Comparison of ENCODE assay signal across 1 cellular context in the genomic region with DNA sequence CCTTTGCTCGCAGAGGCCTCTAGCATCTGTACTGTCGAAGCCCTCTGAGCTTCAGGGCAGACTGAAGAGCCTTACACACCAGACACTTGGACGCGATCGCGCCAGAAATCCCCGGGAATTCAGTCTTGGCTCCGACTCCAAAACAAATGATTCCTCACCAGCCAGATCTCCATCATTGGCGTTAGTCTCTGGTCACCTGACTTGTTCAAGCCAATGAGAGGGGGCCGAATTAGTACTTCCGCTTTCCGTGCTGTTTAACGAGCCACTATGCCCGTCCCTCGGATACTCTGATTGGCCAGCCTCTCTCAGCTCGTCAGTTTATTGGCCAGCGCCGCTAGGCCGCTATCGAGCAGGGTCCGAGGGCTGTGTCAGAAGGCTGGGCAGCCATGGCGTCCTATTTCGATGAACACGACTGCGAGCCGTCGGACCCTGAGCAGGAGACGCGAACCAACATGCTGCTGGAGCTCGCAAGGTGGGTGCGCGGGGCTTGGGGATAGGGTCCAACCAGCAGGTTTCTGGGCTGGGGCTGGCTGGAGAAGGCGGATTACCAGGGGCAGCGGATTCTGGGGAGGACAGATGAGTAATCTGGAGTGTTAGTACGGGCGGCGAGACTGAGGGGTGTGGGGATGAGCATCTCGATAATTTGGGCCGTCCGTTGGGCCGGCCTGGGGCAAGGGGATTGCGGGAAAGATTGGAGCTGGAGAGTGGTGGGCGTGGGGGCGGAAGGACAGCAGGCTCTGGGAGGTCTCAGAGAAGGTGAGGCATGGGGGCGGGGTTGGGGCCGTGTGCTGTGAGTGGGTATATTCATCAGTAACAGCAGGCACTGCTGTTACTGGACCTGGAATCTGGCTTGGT.
TF ChIP-seq lines count a peak whose summit lies in the region.

A gene with protein sequence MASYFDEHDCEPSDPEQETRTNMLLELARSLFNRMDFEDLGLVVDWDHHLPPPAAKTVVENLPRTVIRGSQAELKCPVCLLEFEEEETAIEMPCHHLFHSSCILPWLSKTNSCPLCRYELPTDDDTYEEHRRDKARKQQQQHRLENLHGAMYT (plus strand): TSS at position 368 of the 855 bp plus-strand sequence. CDS start 19 bp downstream, at position 387.

TF ChIP-seq in K562, 482 proteins besides CTCF, POLR2A, EP300 and RAD21 (continued from another document and continues in another):
- TF ChIP-seq, protein P1, sequence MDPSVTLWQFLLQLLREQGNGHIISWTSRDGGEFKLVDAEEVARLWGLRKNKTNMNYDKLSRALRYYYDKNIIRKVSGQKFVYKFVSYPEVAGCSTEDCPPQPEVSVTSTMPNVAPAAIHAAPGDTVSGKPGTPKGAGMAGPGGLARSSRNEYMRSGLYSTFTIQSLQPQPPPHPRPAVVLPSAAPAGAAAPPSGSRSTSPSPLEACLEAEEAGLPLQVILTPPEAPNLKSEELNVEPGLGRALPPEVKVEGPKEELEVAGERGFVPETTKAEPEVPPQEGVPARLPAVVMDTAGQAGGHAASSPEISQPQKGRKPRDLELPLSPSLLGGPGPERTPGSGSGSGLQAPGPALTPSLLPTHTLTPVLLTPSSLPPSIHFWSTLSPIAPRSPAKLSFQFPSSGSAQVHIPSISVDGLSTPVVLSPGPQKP (CRISPR knock-in tag; IDR thresholded peaks at IDR 0.05): no peak
- no peak for TF ChIP-seq RBM14 (IDR thresholded peaks at IDR 0.05; ENCODE audit: borderline replicate concordance, insufficient read depth, low read depth, low read length)
- TF ChIP-seq MAFF (IDR thresholded peaks at IDR 0.05; ENCODE audit: low read length): no peak
- no peak for TF ChIP-seq MEF2A (IDR thresholded peaks at IDR 0.05; ENCODE audit: control insufficient read depth, low read depth, low read length)
- no peak for TF ChIP-seq E2F3 (CRISPR knock-in tag; IDR thresholded peaks at IDR 0.05)
- no peak for TF ChIP-seq ILK (tag; IDR thresholded peaks at IDR 0.05; ENCODE audit: borderline replicate concordance, low read depth)
- TF ChIP-seq FOXA1 (IDR thresholded peaks at IDR 0.05; ENCODE audit: borderline replicate concordance): no peak
- no peak for TF ChIP-seq XRCC3 (IDR thresholded peaks at IDR 0.05)
- TF ChIP-seq BRCA1 (IDR thresholded peaks at IDR 0.05): no peak
- TF ChIP-seq BRCA1 (CRISPR knock-in tag; IDR thresholded peaks at IDR 0.05): no peak
- TF ChIP-seq HNRNPL (IDR thresholded peaks at IDR 0.05; ENCODE audit: low read depth, low read length): no peak
- TF ChIP-seq ZNF347 (CRISPR knock-in tag; IDR thresholded peaks at IDR 0.05; ENCODE audit: low read depth): no peak
- peak; percentile 56 for TF ChIP-seq SP2 (IDR thresholded peaks at IDR 0.05; ENCODE audit: extremely low read depth, low read depth, low read length, poor library complexity, severe bottlenecking)
- TF ChIP-seq ZFP91 (CRISPR knock-in tag; IDR thresholded peaks at IDR 0.05): no peak
- TF ChIP-seq ADNP (tag; IDR thresholded peaks at IDR 0.05): no peak
- no peak for TF ChIP-seq U2AF1 (optimal IDR thresholded peaks at IDR 0.05; ENCODE audit: low read depth, low read length)
- peak; percentile 93 for TF ChIP-seq TFE3 (CRISPR knock-in tag; IDR thresholded peaks at IDR 0.05)
- TF ChIP-seq, protein P2, sequence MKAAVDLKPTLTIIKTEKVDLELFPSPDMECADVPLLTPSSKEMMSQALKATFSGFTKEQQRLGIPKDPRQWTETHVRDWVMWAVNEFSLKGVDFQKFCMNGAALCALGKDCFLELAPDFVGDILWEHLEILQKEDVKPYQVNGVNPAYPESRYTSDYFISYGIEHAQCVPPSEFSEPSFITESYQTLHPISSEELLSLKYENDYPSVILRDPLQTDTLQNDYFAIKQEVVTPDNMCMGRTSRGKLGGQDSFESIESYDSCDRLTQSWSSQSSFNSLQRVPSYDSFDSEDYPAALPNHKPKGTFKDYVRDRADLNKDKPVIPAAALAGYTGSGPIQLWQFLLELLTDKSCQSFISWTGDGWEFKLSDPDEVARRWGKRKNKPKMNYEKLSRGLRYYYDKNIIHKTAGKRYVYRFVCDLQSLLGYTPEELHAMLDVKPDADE (conservative IDR thresholded peaks at IDR 0.05; ENCODE audit: control insufficient read depth, low read depth, low read length): peak; percentile 62; the same call in 1 of the 2 replicates
- TF ChIP-seq HMGXB4 (CRISPR knock-in tag; IDR thresholded peaks at IDR 0.05): peak; percentile 71; the same call in 1 of the 2 replicates
- no peak for TF ChIP-seq RBM22 (IDR thresholded peaks at IDR 0.05; ENCODE audit: low read depth, low read length, poor library complexity, severe bottlenecking)
- TF ChIP-seq, protein P3, sequence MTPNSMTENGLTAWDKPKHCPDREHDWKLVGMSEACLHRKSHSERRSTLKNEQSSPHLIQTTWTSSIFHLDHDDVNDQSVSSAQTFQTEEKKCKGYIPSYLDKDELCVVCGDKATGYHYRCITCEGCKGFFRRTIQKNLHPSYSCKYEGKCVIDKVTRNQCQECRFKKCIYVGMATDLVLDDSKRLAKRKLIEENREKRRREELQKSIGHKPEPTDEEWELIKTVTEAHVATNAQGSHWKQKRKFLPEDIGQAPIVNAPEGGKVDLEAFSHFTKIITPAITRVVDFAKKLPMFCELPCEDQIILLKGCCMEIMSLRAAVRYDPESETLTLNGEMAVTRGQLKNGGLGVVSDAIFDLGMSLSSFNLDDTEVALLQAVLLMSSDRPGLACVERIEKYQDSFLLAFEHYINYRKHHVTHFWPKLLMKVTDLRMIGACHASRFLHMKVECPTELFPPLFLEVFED (CRISPR knock-in tag; conservative IDR thresholded peaks at IDR 0.05): peak; percentile 71; the same call in 1 of the 2 replicates
- no peak for TF ChIP-seq ZNF124 (CRISPR knock-in tag; IDR thresholded peaks at IDR 0.05)
- TF ChIP-seq CBX5 (IDR thresholded peaks at IDR 0.05; ENCODE audit: borderline replicate concordance, low read depth): no peak
- no peak for TF ChIP-seq MCM3 (IDR thresholded peaks at IDR 0.05)
- TF ChIP-seq TAL1 (IDR thresholded peaks at IDR 0.05): no peak
- TF ChIP-seq ZBTB1 (CRISPR knock-in tag; IDR thresholded peaks at IDR 0.05; ENCODE audit: borderline replicate concordance, low read depth): no peak
- TF ChIP-seq ATF1 (CRISPR knock-in tag; IDR thresholded peaks at IDR 0.05): no peak
- TF ChIP-seq ATF1 (tag; IDR thresholded peaks at IDR 0.05): peak; percentile 92
- no peak for TF ChIP-seq FUS (optimal IDR thresholded peaks at IDR 0.05; ENCODE audit: low read depth, low read length)
- 0 out of 2 replicates have a peak, but pooled peaks have one; percentile 22 for TF ChIP-seq ZNF583 (CRISPR knock-in tag; IDR thresholded peaks at IDR 0.05)
- TF ChIP-seq CHCHD3 (CRISPR knock-in tag; IDR thresholded peaks at IDR 0.05): no peak
- TF ChIP-seq PYGO2 (tag; IDR thresholded peaks at IDR 0.05): no peak
- no peak for TF ChIP-seq HES1 (IDR thresholded peaks at IDR 0.05; ENCODE audit: low read depth)
- TF ChIP-seq ZNF644 (tag; IDR thresholded peaks at IDR 0.05; ENCODE audit: low read depth): no peak
- TF ChIP-seq ZNF217 (CRISPR knock-in tag; IDR thresholded peaks at IDR 0.05): no peak
- no peak for TF ChIP-seq RFX5 (IDR thresholded peaks at IDR 0.05; ENCODE audit: low read depth, low read length)
- no peak for TF ChIP-seq TSHZ1 (CRISPR knock-in tag; IDR thresholded peaks at IDR 0.05)
- TF ChIP-seq ARID4B (CRISPR knock-in tag; IDR thresholded peaks at IDR 0.05): no peak
- TF ChIP-seq HLTF (IDR thresholded peaks at IDR 0.05): no peak
